In the genomic region with DNA sequence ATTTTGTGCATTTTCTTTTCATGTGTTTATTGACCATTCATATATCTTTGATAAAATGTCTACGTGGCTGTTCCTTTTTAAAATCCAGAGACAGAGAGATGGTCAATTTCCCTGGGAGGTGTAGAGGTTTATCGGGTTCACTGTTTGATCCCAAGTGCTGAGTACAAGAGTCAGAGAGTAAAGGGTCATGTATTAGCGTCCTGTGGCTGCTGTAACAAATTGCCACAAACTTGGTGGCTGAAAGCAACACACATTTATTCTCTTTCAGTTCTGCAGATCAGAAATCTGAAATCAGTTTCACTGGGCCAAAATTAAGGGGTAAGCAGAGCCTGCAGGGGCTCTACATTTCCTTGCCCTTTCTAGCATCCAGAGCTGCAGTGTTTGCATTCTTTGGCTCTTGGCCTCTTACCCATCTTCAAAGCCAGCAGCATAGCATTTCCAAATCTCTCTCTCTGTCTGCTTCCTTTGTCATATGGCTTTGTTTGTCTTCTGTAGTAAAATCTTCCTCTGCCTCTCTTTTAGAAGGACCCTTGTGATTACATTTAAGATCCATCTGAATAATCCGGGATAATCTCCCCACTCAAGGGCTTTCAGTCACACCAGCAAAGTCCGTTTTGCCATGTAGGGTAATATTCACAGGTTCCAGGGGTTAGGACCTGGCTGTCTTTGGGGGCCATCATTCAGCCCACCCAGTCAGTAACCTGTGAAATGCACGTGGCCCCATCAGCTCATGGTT, we compare ENCODE assay signal across 2 cellular contexts.
TF ChIP-seq lines count a peak whose summit lies in the region.

No MANE protein-coding gene starts in this region.

TF ChIP-seq in SK-N-SH, 30 proteins besides CTCF, POLR2A, EP300 and RAD21:
- TF ChIP-seq USF1 (IDR thresholded peaks at IDR 0.05; ENCODE audit: borderline replicate concordance, low read depth) = no peak
- TF ChIP-seq GATA2 (CRISPR knock-in tag; IDR thresholded peaks at IDR 0.05) = no peak
- TF ChIP-seq, protein P1, sequence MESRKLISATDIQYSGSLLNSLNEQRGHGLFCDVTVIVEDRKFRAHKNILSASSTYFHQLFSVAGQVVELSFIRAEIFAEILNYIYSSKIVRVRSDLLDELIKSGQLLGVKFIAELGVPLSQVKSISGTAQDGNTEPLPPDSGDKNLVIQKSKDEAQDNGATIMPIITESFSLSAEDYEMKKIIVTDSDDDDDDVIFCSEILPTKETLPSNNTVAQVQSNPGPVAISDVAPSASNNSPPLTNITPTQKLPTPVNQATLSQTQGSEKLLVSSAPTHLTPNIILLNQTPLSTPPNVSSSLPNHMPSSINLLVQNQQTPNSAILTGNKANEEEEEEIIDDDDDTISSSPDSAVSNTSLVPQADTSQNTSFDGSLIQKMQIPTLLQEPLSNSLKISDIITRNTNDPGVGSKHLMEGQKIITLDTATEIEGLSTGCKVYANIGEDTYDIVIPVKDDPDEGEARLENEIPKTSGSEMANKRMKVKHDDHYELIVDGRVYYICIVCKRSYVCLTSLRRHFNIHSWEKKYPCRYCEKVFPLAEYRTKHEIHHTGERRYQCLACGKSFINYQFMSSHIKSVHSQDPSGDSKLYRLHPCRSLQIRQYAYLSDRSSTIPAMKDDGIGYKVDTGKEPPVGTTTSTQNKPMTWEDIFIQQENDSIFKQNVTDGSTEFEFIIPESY (IDR thresholded peaks at IDR 0.05; ENCODE audit: borderline replicate concordance, low read depth) = no peak
- TF ChIP-seq FOXJ3 (CRISPR knock-in tag; IDR thresholded peaks at IDR 0.05) = no peak
- TF ChIP-seq USF2 (IDR thresholded peaks at IDR 0.05; ENCODE audit: borderline replicate concordance, low read depth, low read length) = no peak
- no peak for TF ChIP-seq RXRA (IDR thresholded peaks at IDR 0.05; ENCODE audit: borderline replicate concordance, low read depth)
- no peak for TF ChIP-seq FOSL2 (IDR thresholded peaks at IDR 0.05; ENCODE audit: borderline replicate concordance, low read depth)
- TF ChIP-seq IRF3 (IDR thresholded peaks at IDR 0.05; ENCODE audit: low read depth, low read length) = no peak
- no peak for TF ChIP-seq SMC3 (IDR thresholded peaks at IDR 0.05; ENCODE audit: low read depth, low read length)
- TF ChIP-seq RFX5 (IDR thresholded peaks at IDR 0.05; ENCODE audit: low read length) = no peak
- TF ChIP-seq TAF1 (IDR thresholded peaks at IDR 0.05; ENCODE audit: borderline replicate concordance, low read depth, low read length) = no peak
- TF ChIP-seq, protein P2, sequence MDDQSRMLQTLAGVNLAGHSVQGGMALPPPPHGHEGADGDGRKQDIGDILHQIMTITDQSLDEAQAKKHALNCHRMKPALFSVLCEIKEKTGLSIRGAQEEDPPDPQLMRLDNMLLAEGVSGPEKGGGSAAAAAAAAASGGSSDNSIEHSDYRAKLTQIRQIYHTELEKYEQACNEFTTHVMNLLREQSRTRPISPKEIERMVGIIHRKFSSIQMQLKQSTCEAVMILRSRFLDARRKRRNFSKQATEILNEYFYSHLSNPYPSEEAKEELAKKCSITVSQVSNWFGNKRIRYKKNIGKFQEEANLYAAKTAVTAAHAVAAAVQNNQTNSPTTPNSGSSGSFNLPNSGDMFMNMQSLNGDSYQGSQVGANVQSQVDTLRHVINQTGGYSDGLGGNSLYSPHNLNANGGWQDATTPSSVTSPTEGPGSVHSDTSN (IDR thresholded peaks at IDR 0.05) = no peak
- TF ChIP-seq JUND (IDR thresholded peaks at IDR 0.05) = no peak
- no peak for TF ChIP-seq YY1 (IDR thresholded peaks at IDR 0.05; ENCODE audit: low read depth)
- TF ChIP-seq NRF1 (IDR thresholded peaks at IDR 0.05; ENCODE audit: low read depth, low read length) = no peak

TF ChIP-seq in SK-N-SH treated with all-trans-retinoic acid at 6 μM for 48 hours, 23 proteins besides CTCF, POLR2A, EP300 and RAD21 (continued from another document):
- TF ChIP-seq PATZ1 (CRISPR knock-in tag; IDR thresholded peaks at IDR 0.05; ENCODE audit: borderline replicate concordance) (no peak), ZNF8 (CRISPR knock-in tag; IDR thresholded peaks at IDR 0.05) (no peak), ISL1 (CRISPR knock-in tag; IDR thresholded peaks at IDR 0.05) (no peak), POU6F1 (CRISPR knock-in tag; IDR thresholded peaks at IDR 0.05; ENCODE audit: borderline replicate concordance, low read depth) (no peak), GLIS3 (CRISPR knock-in tag; IDR thresholded peaks at IDR 0.05) (no peak)
